In genomic region chr1:12514597-12514996, GRCh38 we compare ENCODE assay signal across 16 cellular contexts.
A peak's percentile ranks its signal among the peaks of the same experiment; 100 is the strongest.
DNase-seq lines count a peak whose midpoint lies in the region; ATAC-seq and TF ChIP-seq lines count a peak whose summit lies in the region.
"Had no signal": no experiment of that assay in that cellular context is flagged by ENCODE, and none has a peak within 500 bp of the region (broad histone marks: within the 10 kb centered on the region; RNA-seq: fewer than 3 reads in every experiment).

No MANE protein-coding gene starts in this region.

- no peak overlapping the region for H3K4me3 Mint-ChIP-seq in activated CD8-positive, alpha-beta T cell treated with anti-CD3 and anti-CD28 coated beads for 36 hours
- no peak overlapping the region for H3K4me3 Mint-ChIP-seq in activated CD8-positive, alpha-beta T cell treated with anti-CD3 and anti-CD28 coated beads, Interleukin-2, amount 10 ng/mL, durations not matched to agents 7 days and 5 days
- H3K4me3 Mint-ChIP-seq in stimulated activated naive CD8-positive, alpha-beta T cell treated with anti-CD3 and anti-CD28 coated beads, Interleukin-15, Interleukin-2, amounts not matched to agents 100 ng/mL and 50 ng/mL, for 24 hours = no peak overlapping the region
- H3K4me3 Mint-ChIP-seq in glutamatergic neuron (ENCODE audit: unreplicated experiment) = no peak overlapping the region
- H3K4me3 Mint-ChIP-seq: H9 had no signal

- peaks cover 40% of the 10 kb centered on the region for H3K36me3 Mint-ChIP-seq in activated CD8-positive, alpha-beta T cell treated with anti-CD3 and anti-CD28 coated beads for 36 hours (ENCODE audit: low read depth)
- H3K36me3 Mint-ChIP-seq in activated CD8-positive, alpha-beta T cell treated with anti-CD3 and anti-CD28 coated beads, Interleukin-2, amount 10 ng/mL, durations not matched to agents 7 days and 5 days (ENCODE audit: low read depth) = peaks cover 54% of the 10 kb centered on the region
- peaks cover 38% of the 10 kb centered on the region for H3K36me3 Mint-ChIP-seq in stimulated activated naive CD8-positive, alpha-beta T cell treated with anti-CD3 and anti-CD28 coated beads, Interleukin-15, Interleukin-2, amounts not matched to agents 100 ng/mL and 50 ng/mL, for 24 hours (ENCODE audit: low read depth)
- no peaks in the 10 kb centered on the region for H3K36me3 Mint-ChIP-seq in glutamatergic neuron (ENCODE audit: unreplicated experiment)

- H3K9me3 Mint-ChIP-seq in activated CD8-positive, alpha-beta T cell treated with anti-CD3 and anti-CD28 coated beads for 36 hours = peaks cover 4% of the 10 kb centered on the region
- H3K9me3 Mint-ChIP-seq in activated CD8-positive, alpha-beta T cell treated with anti-CD3 and anti-CD28 coated beads, Interleukin-2, amount 10 ng/mL, durations not matched to agents 7 days and 5 days (ENCODE audit: insufficient read depth) = peaks cover 7% of the 10 kb centered on the region
- no peaks in the 10 kb centered on the region for H3K9me3 Mint-ChIP-seq in stimulated activated naive CD8-positive, alpha-beta T cell treated with anti-CD3 and anti-CD28 coated beads, Interleukin-15, Interleukin-2, amounts not matched to agents 100 ng/mL and 50 ng/mL, for 24 hours
- H3K9me3 Mint-ChIP-seq in glutamatergic neuron (ENCODE audit: unreplicated experiment) = peaks cover 3% of the 10 kb centered on the region
- H3K9me3 Mint-ChIP-seq: H9 had no signal

- CTCF ChIA-PET in activated CD8-positive, alpha-beta T cell treated with anti-CD3 and anti-CD28 coated beads for 36 hours (lab: Charles Lee) = no interaction called here
- CTCF ChIA-PET in activated CD8-positive, alpha-beta T cell treated with anti-CD3 and anti-CD28 coated beads, Interleukin-2, amount 10 ng/mL, durations not matched to agents 7 days and 5 days (lab: Charles Lee) = no interaction called here

- peaks cover 63% of the 10 kb centered on the region for H3K4me1 Mint-ChIP-seq in activated CD8-positive, alpha-beta T cell treated with anti-CD3 and anti-CD28 coated beads for 36 hours (ENCODE audit: low read depth)
- H3K4me1 Mint-ChIP-seq in activated CD8-positive, alpha-beta T cell treated with anti-CD3 and anti-CD28 coated beads, Interleukin-2, amount 10 ng/mL, durations not matched to agents 7 days and 5 days (ENCODE audit: low read depth) = peaks cover 51% of the 10 kb centered on the region
- H3K4me1 Mint-ChIP-seq in stimulated activated naive CD8-positive, alpha-beta T cell treated with anti-CD3 and anti-CD28 coated beads, Interleukin-15, Interleukin-2, amounts not matched to agents 100 ng/mL and 50 ng/mL, for 24 hours (ENCODE audit: low read depth) = peaks cover 88% of the 10 kb centered on the region
- H3K4me1 Mint-ChIP-seq in glutamatergic neuron (ENCODE audit: low read depth, unreplicated experiment) = no peaks in the 10 kb centered on the region

- ATAC-seq in activated CD8-positive, alpha-beta T cell treated with anti-CD3 and anti-CD28 coated beads for 36 hours = no peak
- no peak for ATAC-seq in activated CD8-positive, alpha-beta T cell treated with anti-CD3 and anti-CD28 coated beads, Interleukin-2, amount 10 ng/mL, durations not matched to agents 7 days and 5 days
- no peak for ATAC-seq in stimulated activated naive CD8-positive, alpha-beta T cell treated with anti-CD3 and anti-CD28 coated beads, Interleukin-15, Interleukin-2, amounts not matched to agents 100 U/mL and 50 U/mL, for 24 hours
- ATAC-seq: PC-3 had no signal

- no peak for DNase-seq in activated CD8-positive, alpha-beta T cell treated with anti-CD3 and anti-CD28 coated beads for 36 hours
- DNase-seq in activated CD8-positive, alpha-beta T cell treated with anti-CD3 and anti-CD28 coated beads, Interleukin-2, amount 10 ng/mL, durations not matched to agents 7 days and 5 days = no peak
- DNase-seq in stimulated activated naive CD8-positive, alpha-beta T cell treated with anti-CD3 and anti-CD28 coated beads, Interleukin-15, Interleukin-2, amounts not matched to agents 100 U/mL and 50 U/mL, for 24 hours = no peak
- DNase-seq in mesenteric fat pad (ENCODE audit: low spot score) (peak; percentile 20), NCI-H82 treated with DMSO at 0.1 percent for 48 hours (lab: John Stamatoyannopoulos, UW; ENCODE audit: unreplicated experiment) (no peak), glutamatergic neuron (no peak)
- DNase-seq in activated effector memory CD4-positive, alpha-beta T cell treated with Interleukin-2 at 50 U/mL for 16 hours = no peak
- DNase-seq: DMS79 treated with DMSO at 0.1 percent for 48 hours, H9, Kasumi-1, MM.1S, NCI-H1105, NCI-H1694 treated with DMSO at 0.1 percent for 48 hours, NCI-H526 treated with DMSO at 0.1 percent for 48 hours, PC-3 had no signal

- peak overlapping the region; percentile 0 for H3K27ac Mint-ChIP-seq in activated CD8-positive, alpha-beta T cell treated with anti-CD3 and anti-CD28 coated beads for 36 hours
- H3K27ac Mint-ChIP-seq in activated CD8-positive, alpha-beta T cell treated with anti-CD3 and anti-CD28 coated beads, Interleukin-2, amount 10 ng/mL, durations not matched to agents 7 days and 5 days = no peak overlapping the region
- peak overlapping the region; percentile 83 for H3K27ac Mint-ChIP-seq in stimulated activated naive CD8-positive, alpha-beta T cell treated with anti-CD3 and anti-CD28 coated beads, Interleukin-15, Interleukin-2, amounts not matched to agents 100 ng/mL and 50 ng/mL, for 24 hours
- no peak overlapping the region for H3K27ac Mint-ChIP-seq in glutamatergic neuron (ENCODE audit: unreplicated experiment)
- H3K27ac Mint-ChIP-seq: H9 had no signal

- no peak for TF ChIP-seq CTCF in activated CD8-positive, alpha-beta T cell treated with anti-CD3 and anti-CD28 coated beads for 36 hours (IDR thresholded peaks at IDR 0.05)
- no peak for TF ChIP-seq CTCF in glutamatergic neuron (IDR thresholded peaks at IDR 0.05; ENCODE audit: partially characterized antibody, unreplicated experiment)

- POLR2A ChIA-PET in activated CD8-positive, alpha-beta T cell treated with anti-CD3 and anti-CD28 coated beads for 36 hours (lab: Charles Lee) = no interaction called here
- POLR2A ChIA-PET in activated CD8-positive, alpha-beta T cell treated with anti-CD3 and anti-CD28 coated beads, Interleukin-2, amount 10 ng/mL, durations not matched to agents 7 days and 5 days (lab: Charles Lee) = no interaction called here

- intact Hi-C loops in activated CD8-positive, alpha-beta T cell treated with anti-CD3 and anti-CD28 coated beads for 36 hours (cut with micrococcal nuclease) = loop anchor here (5.0 kb wide), 2 partner anchors 37 to 103 kb away; partner anchors contain the start of gene DHRS3

- no peaks in the 10 kb centered on the region for H3K27me3 Mint-ChIP-seq in activated CD8-positive, alpha-beta T cell treated with anti-CD3 and anti-CD28 coated beads for 36 hours
- H3K27me3 Mint-ChIP-seq in activated CD8-positive, alpha-beta T cell treated with anti-CD3 and anti-CD28 coated beads, Interleukin-2, amount 10 ng/mL, durations not matched to agents 7 days and 5 days (ENCODE audit: low read depth) = no peaks in the 10 kb centered on the region
- no peaks in the 10 kb centered on the region for H3K27me3 Mint-ChIP-seq in stimulated activated naive CD8-positive, alpha-beta T cell treated with anti-CD3 and anti-CD28 coated beads, Interleukin-15, Interleukin-2, amounts not matched to agents 100 ng/mL and 50 ng/mL, for 24 hours
- H3K27me3 Mint-ChIP-seq in glutamatergic neuron (ENCODE audit: unreplicated experiment) = peaks cover 3% of the 10 kb centered on the region

Comparison
In these comparisons a context has a peak if more than half of its experiments do, and no peak if none do; other contexts are left out.
1. H3K27ac Mint-ChIP-seq: peak in activated CD8-positive, alpha-beta T cell treated with anti-CD3 and anti-CD28 coated beads for 36 hours (single experiment) and stimulated activated naive CD8-positive, alpha-beta T cell treated with anti-CD3 and anti-CD28 coated beads, Interleukin-15, Interleukin-2, amounts not matched to agents 100 ng/mL and 50 ng/mL, for 24 hours (single experiment); none in activated CD8-positive, alpha-beta T cell treated with anti-CD3 and anti-CD28 coated beads, Interleukin-2, amount 10 ng/mL, durations not matched to agents 7 days and 5 days (single experiment) and glutamatergic neuron (single experiment).